ENCODE assay signal across 9 cellular contexts in the genomic region with DNA sequence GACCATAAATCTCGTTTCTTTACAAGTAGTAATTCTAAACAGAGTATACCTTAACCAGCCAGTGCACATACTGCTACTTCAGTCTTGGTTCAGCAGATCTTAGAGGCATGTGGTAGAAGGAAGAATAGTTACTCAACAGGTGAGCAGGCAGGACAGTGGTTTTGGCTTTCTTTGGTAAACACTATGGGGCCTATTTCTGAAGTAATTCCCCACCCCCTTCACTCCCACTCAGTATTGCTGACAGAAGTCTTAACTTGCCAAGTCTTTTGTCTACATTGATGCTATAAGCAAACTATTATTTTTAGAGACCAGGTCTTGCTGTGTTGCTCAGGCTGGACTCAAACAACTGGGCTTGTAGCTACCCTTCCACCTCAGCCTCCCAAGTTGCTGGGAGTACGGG.
DNase-seq lines count a peak whose midpoint lies in the region; ATAC-seq and TF ChIP-seq lines count a peak whose summit lies in the region.
"Had no signal": no experiment of that assay in that cellular context is flagged by ENCODE, and none has a peak within 500 bp of the region (broad histone marks: within the 10 kb centered on the region; RNA-seq: fewer than 3 reads in every experiment).

No MANE protein-coding gene starts in this region.

- TF ChIP-seq EP300 in sigmoid colon (IDR thresholded peaks at IDR 0.05) = no peak
- TF ChIP-seq EP300 in stomach (IDR thresholded peaks at IDR 0.05) = no peak

- H3K36me3 ChIP-seq in HUES48 (ENCODE audit: control insufficient read depth, insufficient read depth, low read length) (no peaks in the 10 kb centered on the region), esophagus squamous epithelium (no peaks in the 10 kb centered on the region), sigmoid colon (no peaks in the 10 kb centered on the region), stomach (no peaks in the 10 kb centered on the region)

- in situ Hi-C loops in GM13977 (cut with MboI; ENCODE audit: low pct_unique_long_range_greater_than_20kb, low sequenced_read_pairs, unreplicated experiment) = no loop called here

- no peaks in the 10 kb centered on the region for H3K27me3 ChIP-seq in HUES48 (ENCODE audit: control insufficient read depth, insufficient read depth, low read length)
- no peaks in the 10 kb centered on the region for H3K27me3 ChIP-seq in esophagus squamous epithelium
- no peaks in the 10 kb centered on the region for H3K27me3 ChIP-seq in sigmoid colon
- no peaks in the 10 kb centered on the region for H3K27me3 ChIP-seq in stomach

- intact Hi-C loops in esophagus squamous epithelium (cut with DNase I) = no loop called here
- intact Hi-C loops in sigmoid colon (cut with DNase I) = no loop called here
- intact Hi-C loops in stomach (cut with DNase I; ENCODE audit: low total_unique reads) = no loop called here

- TF ChIP-seq POLR2A in esophagus squamous epithelium (IDR thresholded peaks at IDR 0.05) (no peak), sigmoid colon (IDR thresholded peaks at IDR 0.05) (no peak), stomach (IDR thresholded peaks at IDR 0.05) (no peak)

- H3K27ac ChIP-seq in HUES48 (ENCODE audit: low read depth, low read length) (peak overlapping the region; percentile 27), esophagus squamous epithelium (peak overlapping the region in 3 of 4 donors; percentile 3 to 22 (median 13)), sigmoid colon (no peak overlapping the region), stomach (no peak overlapping the region)
- H3K27ac ChIP-seq: parathyroid adenoma had no signal

- peaks cover 15% of the 10 kb centered on the region for H3K4me1 ChIP-seq in HUES48 (ENCODE audit: control insufficient read depth, insufficient read depth, low read length)
- peaks cover 0 to 73% (median 28%) of the 10 kb centered on the region in 3 donors for H3K4me1 ChIP-seq in esophagus squamous epithelium
- peaks cover 0 to 27% (median 8%) of the 10 kb centered on the region in 4 donors for H3K4me1 ChIP-seq in sigmoid colon
- H3K4me1 ChIP-seq in stomach = peaks cover 24 to 72% (median 44%) of the 10 kb centered on the region in 4 donors

- H3K9me3 ChIP-seq in HUES48 (ENCODE audit: control insufficient read depth, insufficient read depth, low read length) = no peaks in the 10 kb centered on the region
- H3K9me3 ChIP-seq in esophagus squamous epithelium = no peaks in the 10 kb centered on the region
- no peaks in the 10 kb centered on the region for H3K9me3 ChIP-seq in sigmoid colon
- no peaks in the 10 kb centered on the region for H3K9me3 ChIP-seq in stomach

- ATAC-seq in GM21381 (IDR thresholded peaks at IDR 0.05; ENCODE audit: unreplicated experiment) = peak; percentile 61

- WGBS in esophagus squamous epithelium, 2 donors = 30 to 37% methylated on average over 2 of the region's 2 CpGs
- 38 to 50% methylated on average over 2 of the region's 2 CpGs for WGBS in sigmoid colon, 2 donors
- WGBS in stomach, 5 donors = 51 to 78% (median 58%) methylated on average over 2 of the region's 2 CpGs

- no peak overlapping the region for H3K4me3 ChIP-seq in HUES48 (ENCODE audit: low read depth, low read length)
- H3K4me3 ChIP-seq in esophagus squamous epithelium = no peak overlapping the region
- H3K4me3 ChIP-seq in sigmoid colon = no peak overlapping the region
- no peak overlapping the region for H3K4me3 ChIP-seq in stomach

- TF ChIP-seq CTCF in GM13977 (IDR thresholded peaks at IDR 0.05; ENCODE audit: extremely low read depth, insufficient read depth, missing control alignments) (no peak), esophagus squamous epithelium (IDR thresholded peaks at IDR 0.05) (no peak), sigmoid colon (IDR thresholded peaks at IDR 0.05) (no peak), stomach (IDR thresholded peaks at IDR 0.05) (no peak)

- H3K9ac ChIP-seq in HUES48 (ENCODE audit: low read depth, low read length) = no peak overlapping the region
- H3K9ac ChIP-seq: parathyroid adenoma had no signal

- DNase-seq in GM13977 (ENCODE audit: low spot score) (peak; percentile 34), esophagus squamous epithelium (lab: John Stamatoyannopoulos, UW) (no peak), NCI-H146 treated with DMSO at 0.1 percent for 48 hours (lab: John Stamatoyannopoulos, UW; ENCODE audit: unreplicated experiment) (no peak), NCI-H2171 (lab: John Stamatoyannopoulos, UW) (no peak), sigmoid colon (no peak), stomach (no peak)

Comparison
In these comparisons a context has a peak if more than half of its experiments do, and no peak if none do; other contexts are left out.
1. H3K27ac ChIP-seq: peak in HUES48 (single experiment) and esophagus squamous epithelium (3 of 4); none in sigmoid colon (0 of 4) and stomach (0 of 5).